15 cellular contexts compared by ENCODE assay signal in the genomic region with DNA sequence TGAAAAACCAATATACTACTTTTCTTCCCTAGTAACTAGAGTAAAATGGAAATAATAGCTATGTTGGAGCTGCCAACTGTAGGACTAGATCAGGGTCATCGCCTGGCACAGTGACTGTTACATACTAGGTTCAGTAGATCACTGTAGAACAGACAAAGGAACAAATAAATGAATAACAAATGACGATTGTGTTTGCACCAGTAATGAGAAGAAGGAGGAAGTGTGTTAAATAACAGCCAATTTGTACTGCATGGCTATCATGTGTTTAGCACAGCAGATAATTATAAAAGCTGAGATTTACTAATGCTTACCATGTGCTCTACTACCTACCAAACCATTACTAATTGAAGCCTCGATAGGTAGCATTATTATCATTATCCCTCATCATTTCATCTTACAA.
DNase-seq lines count a peak whose midpoint lies in the region; ATAC-seq and TF ChIP-seq lines count a peak whose summit lies in the region.
"Had no signal": no experiment of that assay in that cellular context is flagged by ENCODE, and none has a peak within 500 bp of the region (broad histone marks: within the 10 kb centered on the region; RNA-seq: fewer than 3 reads in every experiment).

No MANE protein-coding gene starts in this region.

- H3K4me3 Mint-ChIP-seq in activated T-helper 17 cell treated with anti-CD3 and anti-CD28 coated beads, Interleukin-2, amount 50 U/mL, for 72 hours: no peak overlapping the region
- H3K4me3 Mint-ChIP-seq: CD14-positive monocyte; CD4-positive, alpha-beta memory T cell; H9 had no signal

- H3K4me1 Mint-ChIP-seq in activated T-helper 17 cell treated with anti-CD3 and anti-CD28 coated beads, Interleukin-2, amount 50 U/mL, for 72 hours: no peaks in the 10 kb centered on the region
- H3K4me1 Mint-ChIP-seq: CD14-positive monocyte, H9 had no signal

- DNase-seq in NCI-H2081 (lab: John Stamatoyannopoulos, UW) (peak; percentile 53 to 84), foreskin melanocyte (peak; percentile 7), pons (ENCODE audit: low spot score) (peak; percentile 74), GM10266 (ENCODE audit: extremely low spot score) (no peak)
- DNase-seq: ACHN; Calu3; CD4-positive, alpha-beta memory T cell; DMS79 treated with DMSO at 0.1 percent for 48 hours; GF-D8; H9; IMR-90 had no signal

- peaks cover 4% of the 10 kb centered on the region for H3K27me3 Mint-ChIP-seq in activated T-helper 17 cell treated with anti-CD3 and anti-CD28 coated beads, Interleukin-2, amount 50 U/mL, for 72 hours

- no peaks in the 10 kb centered on the region for H3K36me3 Mint-ChIP-seq in activated T-helper 17 cell treated with anti-CD3 and anti-CD28 coated beads, Interleukin-2, amount 50 U/mL, for 72 hours (ENCODE audit: low read depth)
- H3K36me3 Mint-ChIP-seq: CD14-positive monocyte; CD4-positive, alpha-beta memory T cell had no signal

- H3K27ac Mint-ChIP-seq in activated T-helper 17 cell treated with anti-CD3 and anti-CD28 coated beads, Interleukin-2, amount 50 U/mL, for 72 hours: no peak overlapping the region
- H3K27ac Mint-ChIP-seq: CD14-positive monocyte; CD4-positive, alpha-beta memory T cell; H9 had no signal

- H3K9me3 Mint-ChIP-seq in activated T-helper 17 cell treated with anti-CD3 and anti-CD28 coated beads, Interleukin-2, amount 50 U/mL, for 72 hours: no peaks in the 10 kb centered on the region
- H3K9me3 Mint-ChIP-seq: CD4-positive, alpha-beta memory T cell; H9 had no signal

- ATAC-seq in HG02588 (IDR thresholded peaks at IDR 0.05; ENCODE audit: unreplicated experiment): no peak
- no peak for ATAC-seq in activated T-helper 17 cell treated with anti-CD3 and anti-CD28 coated beads, Interleukin-2, amount 50 U/mL, for 72 hours (replicated peaks)
- ATAC-seq: GM12878 had no signal

- TF ChIP-seq CTCF in GM10266 (IDR thresholded peaks at IDR 0.05; ENCODE audit: control insufficient read depth, insufficient read depth, low read depth, missing control alignments): no peak
